Comparison of ENCODE assay signal across 3 cellular contexts in genomic region chr7:66725843-66726242, GRCh38.
"Had no signal": no experiment of that assay in that cellular context is flagged by ENCODE, and none has a peak within 500 bp of the region (broad histone marks: within the 10 kb centered on the region; RNA-seq: fewer than 3 reads in every experiment).

No MANE protein-coding gene starts in this region.

- H3K4me3 ChIP-seq: GM12878 had no signal

- DNase-seq: GDM1, GF-D8 had no signal
